In the genomic region with DNA sequence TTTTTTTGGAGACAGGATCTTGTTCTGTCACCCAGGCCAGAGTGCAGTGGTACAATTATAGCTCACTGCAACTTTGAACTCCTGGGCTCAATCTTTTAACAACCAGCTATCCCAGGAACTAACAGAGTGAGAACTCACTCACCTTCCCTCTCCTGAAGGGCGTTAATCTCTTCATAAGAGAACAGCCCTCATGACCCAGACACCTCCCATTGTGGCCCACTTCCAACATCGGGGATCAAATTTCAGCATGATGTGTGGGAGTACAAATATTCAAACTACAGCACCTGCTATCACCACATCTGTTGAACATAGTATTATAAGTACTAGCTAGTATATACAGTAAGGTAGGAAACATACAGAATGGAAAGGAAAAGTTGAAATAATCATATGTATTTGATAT, we compare ENCODE assay signal across 12 cellular contexts.
DNase-seq lines count a peak whose midpoint lies in the region; ATAC-seq and TF ChIP-seq lines count a peak whose summit lies in the region.
"Had no signal": no experiment of that assay in that cellular context is flagged by ENCODE, and none has a peak within 500 bp of the region (broad histone marks: within the 10 kb centered on the region; RNA-seq: fewer than 3 reads in every experiment).

No MANE protein-coding gene starts in this region.

- no peaks in the 10 kb centered on the region for H3K36me3 ChIP-seq in gastroesophageal sphincter

- H3K4me1 ChIP-seq in gastroesophageal sphincter, result no peaks in the 10 kb centered on the region

- TF ChIP-seq CTCF in gastroesophageal sphincter (IDR thresholded peaks at IDR 0.05) (no peak), CD14-positive monocyte (IDR thresholded peaks at IDR 0.05) (no peak)

- no peaks in the 10 kb centered on the region for H3K36me3 Mint-ChIP-seq in CD14-positive monocyte

- DNase-seq in DMS53 treated with DMSO at 0.1 percent for 48 hours (lab: John Stamatoyannopoulos, UW; ENCODE audit: unreplicated experiment) (peak; percentile 33), NCI-H2029 (lab: John Stamatoyannopoulos, UW) (peak; percentile 67), astrocyte of the hippocampus (ENCODE audit: low read depth, low spot score) (peak; percentile 16), myocyte (ENCODE audit: low read depth) (peak; percentile 30), CD14-positive monocyte (ENCODE audit: low spot score) (no peak), cerebellum (ENCODE audit: low spot score) (no peak)
- DNase-seq: CD8-positive, alpha-beta T cell; NCI-H1930; T-helper 9 cell had no signal

- no peak for TF ChIP-seq POLR2A in gastroesophageal sphincter (IDR thresholded peaks at IDR 0.05)

- H3K9me3 ChIP-seq in gastroesophageal sphincter, result peaks cover 0 to 14% (median 0%) of the 10 kb centered on the region in 3 donors

- peaks cover 19 to 34% (median 28%) of the 10 kb centered on the region in 7 donors for H3K9me3 Mint-ChIP-seq in CD14-positive monocyte

- peaks cover 2 to 6% (median 2%) of the 10 kb centered on the region in 3 donors for H3K27me3 Mint-ChIP-seq in CD14-positive monocyte (ENCODE audit: low read depth in 3 of 3)

- no peaks in the 10 kb centered on the region for H3K27me3 ChIP-seq in gastroesophageal sphincter

- no peak overlapping the region for H3K4me3 ChIP-seq in gastroesophageal sphincter

- ATAC-seq in gastroesophageal sphincter (no peak), HG03469 (IDR thresholded peaks at IDR 0.05; ENCODE audit: unreplicated experiment) (no peak)
- ATAC-seq: activated naive CD4-positive, alpha-beta T cell treated with anti-CD3 and anti-CD28 coated beads, Interleukin-2, amount 50 U/mL, for 72 hours; CD8-positive, alpha-beta T cell had no signal

- H3K4me1 Mint-ChIP-seq in CD14-positive monocyte, result no peaks in the 10 kb centered on the region

- intact Hi-C loops in CD14-positive monocyte (cut with micrococcal nuclease), result no loop called here

- no peak for TF ChIP-seq EP300 in gastroesophageal sphincter (IDR thresholded peaks at IDR 0.05)

- no peak overlapping the region for H3K27ac Mint-ChIP-seq in CD14-positive monocyte
- H3K27ac Mint-ChIP-seq: activated naive CD4-positive, alpha-beta T cell treated with anti-CD3 and anti-CD28 coated beads, Interleukin-2, amount 50 U/mL, for 72 hours; CD8-positive, alpha-beta T cell had no signal

- H3K27ac ChIP-seq in gastroesophageal sphincter, result no peak overlapping the region

- H3K4me3 Mint-ChIP-seq in CD14-positive monocyte, result no peak overlapping the region
- H3K4me3 Mint-ChIP-seq: CD8-positive, alpha-beta T cell had no signal

- WGBS in gastroesophageal sphincter (ENCODE audit: low coverage in 1 of 2), 2 donors, result 38 to 71% methylated on average over 1 to 2 of the region's 2 CpGs

Comparison
In these comparisons a context has a peak if more than half of its experiments do, and no peak if none do; other contexts are left out.
1. DNase-seq: peak in DMS53 treated with DMSO at 0.1 percent for 48 hours (single experiment), NCI-H2029 (single experiment), astrocyte of the hippocampus (single experiment) and myocyte (single experiment); none in CD14-positive monocyte (single experiment) and cerebellum (single experiment).